1 cellular context compared by ENCODE assay signal in genomic region chr20:49541733-49542513, GRCh38.
TF ChIP-seq lines count a peak whose summit lies in the region.

No MANE protein-coding gene starts in this region.

TF ChIP-seq in endothelial cell of umbilical vein, 7 proteins besides CTCF, POLR2A, EP300 and RAD21:
- TF ChIP-seq MAX (IDR thresholded peaks at IDR 0.05; ENCODE audit: insufficient read depth, insufficient read length) (no peak), FOS (IDR thresholded peaks at IDR 0.05; ENCODE audit: borderline replicate concordance, insufficient read depth, low read length) (no peak), GATA2 (IDR thresholded peaks at IDR 0.05; ENCODE audit: insufficient read depth, insufficient read length, low read depth, low read length) (no peak), MYC (IDR thresholded peaks at IDR 0.05; ENCODE audit: low read depth, low read length) (no peak), JUN (IDR thresholded peaks at IDR 0.05; ENCODE audit: borderline replicate concordance, insufficient read depth, insufficient read length, low read depth) (no peak), POLR2AphosphoS5 (IDR thresholded peaks at IDR 0.05; ENCODE audit: insufficient read depth, low read depth, low read length) (no peak), EZH2 (IDR thresholded peaks at IDR 0.05; ENCODE audit: borderline replicate concordance, low read depth, low read length, severe bottlenecking) (no peak)
